Comparison of ENCODE assay signal across 11 cellular contexts in the genomic region with DNA sequence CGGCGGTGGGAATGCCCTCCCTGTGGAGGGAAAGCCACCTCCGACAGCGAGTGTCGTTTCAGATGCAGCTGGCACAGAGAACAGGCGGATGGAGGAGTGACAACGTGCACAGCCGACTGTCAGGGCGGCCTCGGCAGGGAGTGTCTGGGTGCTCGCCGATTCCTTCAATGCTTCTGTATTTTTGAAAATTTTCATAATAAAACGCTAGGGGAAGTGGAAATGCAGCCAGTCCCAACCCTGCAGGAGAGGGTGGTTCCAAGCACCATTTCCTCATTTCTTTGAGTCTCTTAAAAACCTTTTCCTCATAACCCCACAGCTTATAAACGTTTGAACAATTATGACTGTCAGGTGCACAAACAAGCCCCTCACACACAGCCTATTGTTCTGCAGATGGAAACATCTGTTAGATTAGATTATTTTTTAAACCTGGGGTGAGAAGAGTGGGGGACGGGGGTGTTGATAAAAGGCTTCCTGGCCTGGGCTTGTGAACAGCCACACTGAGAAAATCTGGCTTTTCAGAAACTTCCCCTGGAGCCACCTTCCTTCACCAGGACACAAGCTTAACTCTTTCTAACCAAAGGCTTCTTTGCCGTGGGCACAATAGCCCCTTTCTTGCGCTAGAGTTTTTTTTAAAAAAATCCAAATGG.
DNase-seq lines count a peak whose midpoint lies in the region; ATAC-seq, FAIRE-seq and TF ChIP-seq lines count a peak whose summit lies in the region.
"Had no signal": no experiment of that assay in that cellular context is flagged by ENCODE, and none has a peak within 500 bp of the region (broad histone marks: within the 10 kb centered on the region; RNA-seq: fewer than 3 reads in every experiment).

No MANE protein-coding gene starts in this region.

- peaks cover 18% of the 10 kb centered on the region for H3K4me1 ChIP-seq in BLaER1
- H3K4me1 ChIP-seq: Caco-2 had no signal

- DNase-seq in NCI-H526 treated with DMSO at 0.1 percent for 48 hours (lab: John Stamatoyannopoulos, UW) (peak; percentile 37), epidermal melanocyte (ENCODE audit: insufficient read length, low spot score) (peak; percentile 36), nephron progenitor cell (no peak), GM19239 (ENCODE audit: insufficient read length, low spot score) (no peak)
- no peak for DNase-seq in activated CD4-positive, CD25-positive, alpha-beta regulatory T cell treated with anti-CD3 and anti-CD28 coated beads, Interleukin-2, amount 50 U/mL, for 72 hours
- DNase-seq: Caco-2, islet precursor cell, KG1 had no signal

- H3K27ac Mint-ChIP-seq in nephron progenitor cell = no peak overlapping the region

- H3K27me3 ChIP-seq in BLaER1 = no peaks in the 10 kb centered on the region

- H3K36me3 ChIP-seq in BLaER1 = no peaks in the 10 kb centered on the region

- FAIRE-seq in GM19239 (lab: Jason Lieb, UNC) = no peak

- no peaks in the 10 kb centered on the region for H3K36me3 Mint-ChIP-seq in nephron progenitor cell (ENCODE audit: low read depth)

- ATAC-seq in GM19395 (IDR thresholded peaks at IDR 0.05; ENCODE audit: unreplicated experiment) (no peak), HG03439 (IDR thresholded peaks at IDR 0.05; ENCODE audit: unreplicated experiment) (no peak)

- H3K9me3 ChIP-seq in BLaER1 = no peaks in the 10 kb centered on the region

- peak overlapping the region; percentile 69 for H3K4me2 ChIP-seq in BLaER1

- H3K9ac ChIP-seq in BLaER1 = 0 out of 2 replicates have a peak overlapping the region, but pooled peaks have one; percentile 16

- H4K20me1 ChIP-seq in BLaER1 = no peaks in the 10 kb centered on the region

- H3K4me3 ChIP-seq in BLaER1 = no peak overlapping the region

- peaks cover 42% of the 10 kb centered on the region for H3K27me3 Mint-ChIP-seq in nephron progenitor cell (ENCODE audit: low read depth, poor library complexity)

- no peaks in the 10 kb centered on the region for H3K9me3 Mint-ChIP-seq in nephron progenitor cell

- H3K27ac ChIP-seq in BLaER1 = peak overlapping the region; percentile 60; the same call in 1 of the 2 replicates

- H3K4me3 Mint-ChIP-seq in nephron progenitor cell = peak overlapping the region; percentile 20

- H3K4me1 Mint-ChIP-seq in nephron progenitor cell = peaks cover 19% of the 10 kb centered on the region

- TF ChIP-seq CTCF in nephron progenitor cell (IDR thresholded peaks at IDR 0.05) = no peak

Comparison
In these comparisons a context has a peak if more than half of its experiments do, and no peak if none do; other contexts are left out.
1. DNase-seq: peak in NCI-H526 treated with DMSO at 0.1 percent for 48 hours (single experiment) and epidermal melanocyte (single experiment); none in nephron progenitor cell (single experiment), GM19239 (single experiment) and activated CD4-positive, CD25-positive, alpha-beta regulatory T cell treated with anti-CD3 and anti-CD28 coated beads, Interleukin-2, amount 50 U/mL, for 72 hours (single experiment).